Comparison of ENCODE assay signal across 1 cellular context in genomic region chr3:185926445-185926844, GRCh38.
TF ChIP-seq lines count a peak whose summit lies in the region.

No MANE protein-coding gene starts in this region.

TF ChIP-seq in GM12878, 131 proteins besides CTCF, POLR2A, EP300 and RAD21 (continued from another document):
- no peak for TF ChIP-seq ZNF592 (IDR thresholded peaks at IDR 0.05)
